1 cellular context compared by ENCODE assay signal in the genomic region with DNA sequence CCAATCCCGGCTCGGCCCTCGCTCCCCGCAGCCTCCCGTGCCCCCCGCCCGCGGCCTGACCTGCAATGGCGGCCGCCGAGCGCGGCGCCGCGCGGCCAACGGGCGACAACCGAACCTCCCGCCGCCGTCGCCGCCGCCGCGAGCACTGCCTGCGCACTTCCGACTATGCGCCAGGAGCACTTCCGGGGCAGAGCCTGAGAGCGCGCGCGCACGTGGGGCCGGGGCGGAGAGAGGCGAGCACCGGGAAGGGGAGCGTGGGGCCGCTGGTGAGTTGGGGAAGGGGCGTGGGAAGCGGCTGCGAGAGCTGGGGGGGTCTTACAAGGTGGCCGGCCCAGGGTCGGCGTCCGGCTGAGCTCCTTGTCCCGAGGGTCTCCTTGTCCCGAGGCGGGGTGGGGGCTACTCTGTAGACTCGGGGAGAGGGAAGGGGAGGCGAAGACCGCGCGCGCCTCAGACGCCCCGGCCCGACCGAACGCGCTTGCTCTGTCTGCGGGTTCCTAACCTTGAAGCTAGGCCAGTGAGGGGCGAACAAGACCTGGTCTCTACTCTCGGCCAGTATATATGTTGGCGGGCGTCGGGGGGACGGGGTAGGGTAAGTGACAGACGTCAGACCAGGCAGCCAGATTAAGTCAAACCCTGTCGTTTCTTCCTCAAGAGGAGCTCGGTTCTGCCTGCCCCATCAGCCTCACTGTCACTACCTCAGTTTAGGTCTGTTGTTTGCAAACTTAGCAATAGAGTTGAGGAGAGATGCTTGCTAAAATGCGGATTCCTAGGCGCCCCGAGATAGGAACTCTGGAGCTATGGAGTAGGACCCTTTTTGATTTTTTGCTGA.
TF ChIP-seq lines count a peak whose summit lies in the region.

A gene with protein sequence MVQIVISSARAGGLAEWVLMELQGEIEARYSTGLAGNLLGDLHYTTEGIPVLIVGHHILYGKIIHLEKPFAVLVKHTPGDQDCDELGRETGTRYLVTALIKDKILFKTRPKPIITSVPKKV (minus strand): TSS at position 165 of the 829 bp plus-strand sequence. CDS start 11,130 bp downstream, outside the sequence.
A gene (plus strand): TSS at position 226 of the 829 bp plus-strand sequence. CDS start 811 bp downstream, outside the sequence.

TF ChIP-seq in K562, 482 proteins besides CTCF, POLR2A, EP300 and RAD21 (continued from another document and continues in another):
- TF ChIP-seq, protein P1, sequence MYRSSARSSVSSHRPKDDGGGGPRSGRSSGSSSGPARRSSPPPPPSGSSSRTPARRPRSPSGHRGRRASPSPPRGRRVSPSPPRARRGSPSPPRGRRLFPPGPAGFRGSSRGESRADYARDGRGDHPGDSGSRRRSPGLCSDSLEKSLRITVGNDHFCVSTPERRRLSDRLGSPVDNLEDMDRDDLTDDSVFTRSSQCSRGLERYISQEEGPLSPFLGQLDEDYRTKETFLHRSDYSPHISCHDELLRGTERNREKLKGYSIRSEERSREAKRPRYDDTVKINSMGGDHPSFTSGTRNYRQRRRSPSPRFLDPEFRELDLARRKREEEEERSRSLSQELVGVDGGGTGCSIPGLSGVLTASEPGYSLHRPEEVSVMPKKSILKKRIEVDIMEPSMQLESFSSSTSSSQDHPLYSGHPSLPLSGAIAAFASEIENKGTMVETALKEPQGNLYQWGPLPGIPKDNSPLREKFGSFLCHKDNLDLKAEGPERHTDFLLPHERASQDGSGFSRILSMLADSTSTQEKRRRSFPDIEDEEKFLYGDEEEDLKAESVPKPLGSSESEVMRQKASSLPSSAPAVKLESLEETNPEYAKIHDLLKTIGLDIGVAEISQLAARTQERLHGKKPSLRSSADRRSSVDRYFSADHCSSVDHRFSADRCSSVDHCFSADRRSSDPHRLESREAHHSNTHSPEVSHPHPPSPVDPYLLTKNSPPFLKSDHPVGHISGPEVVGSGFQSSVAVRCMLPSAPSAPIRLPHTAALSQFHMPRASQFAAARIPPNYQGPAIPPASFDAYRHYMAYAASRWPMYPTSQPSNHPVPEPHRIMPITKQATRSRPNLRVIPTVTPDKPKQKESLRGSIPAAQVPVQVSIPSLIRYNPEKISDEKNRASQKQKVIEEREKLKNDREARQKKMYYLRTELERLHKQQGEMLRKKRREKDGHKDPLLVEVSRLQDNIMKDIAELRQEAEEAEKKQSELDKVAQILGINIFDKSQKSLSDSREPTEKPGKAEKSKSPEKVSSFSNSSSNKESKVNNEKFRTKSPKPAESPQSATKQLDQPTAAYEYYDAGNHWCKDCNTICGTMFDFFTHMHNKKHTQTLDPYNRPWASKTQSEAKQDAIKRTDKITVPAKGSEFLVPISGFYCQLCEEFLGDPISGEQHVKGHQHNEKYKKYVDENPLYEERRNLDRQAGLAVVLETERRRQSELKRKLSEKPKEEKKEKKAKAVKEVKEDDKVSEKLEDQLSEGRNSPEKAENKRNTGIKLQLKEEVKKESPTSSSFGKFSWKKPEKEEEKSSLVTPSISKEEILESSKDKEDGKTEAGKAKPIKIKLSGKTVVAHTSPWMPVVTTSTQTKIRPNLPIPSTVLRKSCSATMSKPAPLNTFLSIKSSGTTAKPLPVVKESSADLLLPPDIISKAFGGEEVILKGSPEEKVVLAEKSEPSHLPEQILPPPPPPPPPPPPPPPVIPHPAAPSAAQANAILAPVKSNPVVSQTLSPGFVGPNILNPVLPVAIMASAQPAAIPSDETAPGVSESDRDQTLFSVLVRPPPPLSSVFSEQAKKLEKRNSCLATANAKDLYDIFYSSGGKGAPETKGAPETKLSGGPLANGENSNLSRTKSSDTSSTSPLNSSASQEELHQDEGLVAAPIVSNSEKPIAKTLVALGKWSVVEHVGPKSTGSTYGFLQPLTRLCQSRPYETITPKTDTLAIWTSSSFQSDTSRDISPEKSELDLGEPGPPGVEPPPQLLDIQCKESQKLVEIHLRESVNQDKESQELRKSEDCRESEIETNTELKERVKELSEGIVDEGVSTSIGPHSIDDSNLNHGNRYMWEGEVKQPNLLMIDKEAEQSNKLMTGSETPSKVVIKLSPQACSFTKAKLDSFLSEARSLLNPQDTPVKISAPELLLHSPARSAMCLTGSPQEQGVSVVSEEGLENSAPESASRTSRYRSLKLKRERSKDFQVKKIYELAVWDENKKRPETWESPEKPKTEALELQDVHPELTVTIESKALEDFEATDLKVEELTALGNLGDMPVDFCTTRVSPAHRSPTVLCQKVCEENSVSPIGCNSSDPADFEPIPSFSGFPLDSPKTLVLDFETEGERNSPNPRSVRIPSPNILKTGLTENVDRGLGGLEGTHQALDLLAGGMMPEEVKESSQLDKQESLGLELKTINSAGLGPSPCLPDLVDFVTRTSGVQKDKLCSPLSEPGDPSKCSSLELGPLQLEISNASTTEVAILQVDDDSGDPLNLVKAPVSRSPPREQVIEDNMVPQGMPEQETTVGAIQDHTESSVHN (IDR thresholded peaks at IDR 0.05; ENCODE audit: borderline replicate concordance in 1 of 2, low read depth in 1 of 2): no peak
- peak; percentile 70 for TF ChIP-seq BHLHE40 (IDR thresholded peaks at IDR 0.05; ENCODE audit: low read length)
- TF ChIP-seq NBN (IDR thresholded peaks at IDR 0.05; ENCODE audit: low read depth): 0 out of 2 replicates have a peak, but pooled peaks have one; percentile 23
- peak; percentile 67 for TF ChIP-seq HNRNPK (IDR thresholded peaks at IDR 0.05; ENCODE audit: low read depth, low read length, poor library complexity, severe bottlenecking)
- peak in 1 of 2 experiments; percentile 99; a peak in 2 of 4 replicates for TF ChIP-seq HDAC1 (IDR thresholded peaks at IDR 0.05)
- TF ChIP-seq, protein P2, sequence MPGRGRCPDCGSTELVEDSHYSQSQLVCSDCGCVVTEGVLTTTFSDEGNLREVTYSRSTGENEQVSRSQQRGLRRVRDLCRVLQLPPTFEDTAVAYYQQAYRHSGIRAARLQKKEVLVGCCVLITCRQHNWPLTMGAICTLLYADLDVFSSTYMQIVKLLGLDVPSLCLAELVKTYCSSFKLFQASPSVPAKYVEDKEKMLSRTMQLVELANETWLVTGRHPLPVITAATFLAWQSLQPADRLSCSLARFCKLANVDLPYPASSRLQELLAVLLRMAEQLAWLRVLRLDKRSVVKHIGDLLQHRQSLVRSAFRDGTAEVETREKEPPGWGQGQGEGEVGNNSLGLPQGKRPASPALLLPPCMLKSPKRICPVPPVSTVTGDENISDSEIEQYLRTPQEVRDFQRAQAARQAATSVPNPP (IDR thresholded peaks at IDR 0.05; ENCODE audit: borderline replicate concordance, insufficient read depth, insufficient read length): no peak
- TF ChIP-seq, protein P3, sequence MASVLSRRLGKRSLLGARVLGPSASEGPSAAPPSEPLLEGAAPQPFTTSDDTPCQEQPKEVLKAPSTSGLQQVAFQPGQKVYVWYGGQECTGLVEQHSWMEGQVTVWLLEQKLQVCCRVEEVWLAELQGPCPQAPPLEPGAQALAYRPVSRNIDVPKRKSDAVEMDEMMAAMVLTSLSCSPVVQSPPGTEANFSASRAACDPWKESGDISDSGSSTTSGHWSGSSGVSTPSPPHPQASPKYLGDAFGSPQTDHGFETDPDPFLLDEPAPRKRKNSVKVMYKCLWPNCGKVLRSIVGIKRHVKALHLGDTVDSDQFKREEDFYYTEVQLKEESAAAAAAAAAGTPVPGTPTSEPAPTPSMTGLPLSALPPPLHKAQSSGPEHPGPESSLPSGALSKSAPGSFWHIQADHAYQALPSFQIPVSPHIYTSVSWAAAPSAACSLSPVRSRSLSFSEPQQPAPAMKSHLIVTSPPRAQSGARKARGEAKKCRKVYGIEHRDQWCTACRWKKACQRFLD (CRISPR knock-in tag; IDR thresholded peaks at IDR 0.05): 0 out of 2 replicates have a peak, but pooled peaks have one; percentile 52
- 0 out of 4 replicates have a peak, but pooled peaks of 1 of the 2 experiments have one; percentile 18 for TF ChIP-seq TEAD1 (CRISPR knock-in tag; IDR thresholded peaks at IDR 0.05)
- TF ChIP-seq GTF2E2 (tag; IDR thresholded peaks at IDR 0.05): peak; percentile 68
- peak; percentile 65; the same call in 1 of the 2 replicates for TF ChIP-seq ZNF766 (CRISPR knock-in tag; conservative IDR thresholded peaks at IDR 0.05)
- TF ChIP-seq, protein P4, sequence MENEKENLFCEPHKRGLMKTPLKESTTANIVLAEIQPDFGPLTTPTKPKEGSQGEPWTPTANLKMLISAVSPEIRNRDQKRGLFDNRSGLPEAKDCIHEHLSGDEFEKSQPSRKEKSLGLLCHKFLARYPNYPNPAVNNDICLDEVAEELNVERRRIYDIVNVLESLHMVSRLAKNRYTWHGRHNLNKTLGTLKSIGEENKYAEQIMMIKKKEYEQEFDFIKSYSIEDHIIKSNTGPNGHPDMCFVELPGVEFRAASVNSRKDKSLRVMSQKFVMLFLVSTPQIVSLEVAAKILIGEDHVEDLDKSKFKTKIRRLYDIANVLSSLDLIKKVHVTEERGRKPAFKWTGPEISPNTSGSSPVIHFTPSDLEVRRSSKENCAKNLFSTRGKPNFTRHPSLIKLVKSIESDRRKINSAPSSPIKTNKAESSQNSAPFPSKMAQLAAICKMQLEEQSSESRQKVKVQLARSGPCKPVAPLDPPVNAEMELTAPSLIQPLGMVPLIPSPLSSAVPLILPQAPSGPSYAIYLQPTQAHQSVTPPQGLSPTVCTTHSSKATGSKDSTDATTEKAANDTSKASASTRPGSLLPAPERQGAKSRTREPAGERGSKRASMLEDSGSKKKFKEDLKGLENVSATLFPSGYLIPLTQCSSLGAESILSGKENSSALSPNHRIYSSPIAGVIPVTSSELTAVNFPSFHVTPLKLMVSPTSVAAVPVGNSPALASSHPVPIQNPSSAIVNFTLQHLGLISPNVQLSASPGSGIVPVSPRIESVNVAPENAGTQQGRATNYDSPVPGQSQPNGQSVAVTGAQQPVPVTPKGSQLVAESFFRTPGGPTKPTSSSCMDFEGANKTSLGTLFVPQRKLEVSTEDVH (IDR thresholded peaks at IDR 0.05; ENCODE audit: low read depth, partially characterized antibody): peak; percentile 63
- TF ChIP-seq OTX1 (CRISPR knock-in tag; IDR thresholded peaks at IDR 0.05): peak; percentile 90; the same call in 1 of the 2 replicates
- TF ChIP-seq BDP1 (IDR thresholded peaks at IDR 0.05; ENCODE audit: insufficient read depth, insufficient read length): no peak
- no peak for TF ChIP-seq ZNF224 (CRISPR knock-in tag; IDR thresholded peaks at IDR 0.05)
- no peak for TF ChIP-seq ZNF583 (CRISPR knock-in tag; IDR thresholded peaks at IDR 0.05)
- TF ChIP-seq SIN3A (IDR thresholded peaks at IDR 0.05; ENCODE audit: borderline replicate concordance in 2 of 2, control insufficient read depth in 1 of 2, low read depth in 2 of 2, low read length in 2 of 2): peak; percentile 92 to 97; a peak in 3 of 4 replicates
- TF ChIP-seq, protein P5, sequence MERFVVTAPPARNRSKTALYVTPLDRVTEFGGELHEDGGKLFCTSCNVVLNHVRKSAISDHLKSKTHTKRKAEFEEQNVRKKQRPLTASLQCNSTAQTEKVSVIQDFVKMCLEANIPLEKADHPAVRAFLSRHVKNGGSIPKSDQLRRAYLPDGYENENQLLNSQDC (CRISPR knock-in tag; IDR thresholded peaks at IDR 0.05): peak; percentile 74; the same call in 1 of the 2 replicates
- peak; percentile 24 for TF ChIP-seq FIP1L1 (IDR thresholded peaks at IDR 0.05; ENCODE audit: low read depth, low read length, poor library complexity, severe bottlenecking)
- no peak for TF ChIP-seq TEAD4 (IDR thresholded peaks at IDR 0.05; ENCODE audit: low read length)
- no peak for TF ChIP-seq TEAD4 (CRISPR knock-in tag; IDR thresholded peaks at IDR 0.05; ENCODE audit: borderline replicate concordance)
- peak in 1 of 2 experiments; percentile 87; a peak in 2 of 4 replicates for TF ChIP-seq MAZ (CRISPR knock-in tag; conservative IDR thresholded peaks at IDR 0.05 in 1 of 2, IDR thresholded peaks at IDR 0.05 in 1 of 2)
- TF ChIP-seq ATF7 (IDR thresholded peaks at IDR 0.05): peak; percentile 21; the same call in 1 of the 2 replicates
- 0 out of 2 replicates have a peak, but pooled peaks have one; percentile 9 for TF ChIP-seq NFIC (IDR thresholded peaks at IDR 0.05)
- TF ChIP-seq, protein P6, sequence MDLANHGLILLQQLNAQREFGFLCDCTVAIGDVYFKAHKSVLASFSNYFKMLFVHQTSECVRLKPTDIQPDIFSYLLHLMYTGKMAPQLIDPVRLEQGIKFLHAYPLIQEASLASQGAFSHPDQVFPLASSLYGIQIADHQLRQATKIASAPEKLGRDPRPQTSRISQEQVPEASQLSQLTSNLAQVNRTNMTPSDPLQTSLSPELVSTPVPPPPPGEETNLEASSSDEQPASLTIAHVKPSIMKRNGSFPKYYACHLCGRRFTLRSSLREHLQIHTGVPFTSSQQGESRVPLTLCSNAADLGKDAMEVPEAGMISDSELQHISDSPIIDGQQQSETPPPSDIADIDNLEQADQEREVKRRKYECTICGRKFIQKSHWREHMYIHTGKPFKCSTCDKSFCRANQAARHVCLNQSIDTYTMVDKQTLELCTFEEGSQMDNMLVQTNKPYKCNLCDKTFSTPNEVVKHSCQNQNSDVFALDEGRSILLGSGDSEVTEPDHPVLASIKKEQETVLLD (IDR thresholded peaks at IDR 0.05): peak; percentile 42; the same call in 1 of the 2 replicates
- TF ChIP-seq MEF2A (IDR thresholded peaks at IDR 0.05; ENCODE audit: control insufficient read depth, low read depth, low read length): no peak
- TF ChIP-seq, protein P7, sequence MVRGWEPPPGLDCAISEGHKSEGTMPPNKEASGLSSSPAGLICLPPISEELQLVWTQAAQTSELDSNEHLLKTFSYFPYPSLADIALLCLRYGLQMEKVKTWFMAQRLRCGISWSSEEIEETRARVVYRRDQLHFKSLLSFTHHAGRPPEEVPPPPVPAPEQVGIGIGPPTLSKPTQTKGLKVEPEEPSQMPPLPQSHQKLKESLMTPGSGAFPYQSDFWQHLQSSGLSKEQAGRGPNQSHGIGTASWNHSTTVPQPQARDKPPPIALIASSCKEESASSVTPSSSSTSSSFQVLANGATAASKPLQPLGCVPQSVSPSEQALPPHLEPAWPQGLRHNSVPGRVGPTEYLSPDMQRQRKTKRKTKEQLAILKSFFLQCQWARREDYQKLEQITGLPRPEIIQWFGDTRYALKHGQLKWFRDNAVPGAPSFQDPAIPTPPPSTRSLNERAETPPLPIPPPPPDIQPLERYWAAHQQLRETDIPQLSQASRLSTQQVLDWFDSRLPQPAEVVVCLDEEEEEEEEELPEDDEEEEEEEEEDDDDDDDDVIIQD (CRISPR knock-in tag; IDR thresholded peaks at IDR 0.05): 0 out of 2 replicates have a peak, but pooled peaks have one; percentile 27
- TF ChIP-seq ZNF695 (CRISPR knock-in tag; IDR thresholded peaks at IDR 0.05): no peak
- peak; percentile 92 for TF ChIP-seq GABPB1 (CRISPR knock-in tag; IDR thresholded peaks at IDR 0.05)
- no peak for TF ChIP-seq SMC3 (conservative IDR thresholded peaks at IDR 0.05; ENCODE audit: insufficient read depth, low read depth, low read length)
- peak; percentile 27 for TF ChIP-seq NEUROD1 (IDR thresholded peaks at IDR 0.05; ENCODE audit: borderline replicate concordance, low read depth, low read length, partially characterized antibody)
- TF ChIP-seq NUFIP1 (IDR thresholded peaks at IDR 0.05; ENCODE audit: partially characterized antibody): no peak
- no peak for TF ChIP-seq ZNF77 (CRISPR knock-in tag; IDR thresholded peaks at IDR 0.05)
- no peak for TF ChIP-seq TSC22D4 (tag; IDR thresholded peaks at IDR 0.05)
- TF ChIP-seq ZFX (CRISPR knock-in tag; IDR thresholded peaks at IDR 0.05): peak; percentile 47
- TF ChIP-seq NFXL1 (CRISPR knock-in tag; IDR thresholded peaks at IDR 0.05): no peak
- TF ChIP-seq TAF15 (IDR thresholded peaks at IDR 0.05; ENCODE audit: low read depth, low read length): no peak
- peak; percentile 57; the same call in 1 of the 2 replicates for TF ChIP-seq ELF2 (CRISPR knock-in tag; IDR thresholded peaks at IDR 0.05)
- TF ChIP-seq RBFOX2 (IDR thresholded peaks at IDR 0.05; ENCODE audit: low read depth, low read length): peak; percentile 98
